8 cellular contexts compared by ENCODE assay signal in genomic region chr1:40530735-40531380, GRCh38. TPM values are rescaled to one million over a fixed set of nuclear protein-coding genes. Genes with fewer than 3 reads are reported as not detected.
DNase-seq lines count a peak whose midpoint lies in the region; ATAC-seq and TF ChIP-seq lines count a peak whose summit lies in the region.

No MANE protein-coding gene starts in this region.

- H3K27me3 Mint-ChIP-seq in activated naive CD8-positive, alpha-beta T cell treated with anti-CD3 and anti-CD28 coated beads, Interleukin-2, amount 50 U/mL, for 24 hours, result peaks cover 19% of the 10 kb centered on the region

- H3K4me3 Mint-ChIP-seq in activated naive CD8-positive, alpha-beta T cell treated with anti-CD3 and anti-CD28 coated beads, Interleukin-2, amount 50 U/mL, for 24 hours, result peak overlapping the region; percentile 94

- CTCF ChIA-PET in GM10248 (lab: Yijun Ruan, JAX), result interaction anchor here (1.2 to 2.8 kb wide), 6 partner anchors 10 to 422 kb away, joined by 3 to 24 read pairs (median 5); no protein-coding TSS in a partner anchor

- TF ChIP-seq POLR2A in stomach (IDR thresholded peaks at IDR 0.05), result no peak

- H3K4me1 ChIP-seq in iPS-20b (ENCODE audit: insufficient read depth, low read length) (no peaks in the 10 kb centered on the region), stomach (peaks cover 6 to 23% (median 14%) of the 10 kb centered on the region in 4 donors)

- H3K4me3 ChIP-seq in iPS-20b (ENCODE audit: low read length) (peak overlapping the region; percentile 81), stomach (peak overlapping the region; percentile 61 to 74 (median 68))

- H3K27me3 ChIP-seq in iPS-20b (ENCODE audit: insufficient read depth, low read length) (no peaks in the 10 kb centered on the region), stomach (no peaks in the 10 kb centered on the region)

- no peak for TF ChIP-seq CTCF in GM10248 (IDR thresholded peaks at IDR 0.05; ENCODE audit: control extremely low read depth, extremely low read depth, low read depth, missing control alignments)
- TF ChIP-seq CTCF in stomach (IDR thresholded peaks at IDR 0.05), result no peak

- peaks cover 23% of the 10 kb centered on the region for H3K9me3 Mint-ChIP-seq in activated naive CD8-positive, alpha-beta T cell treated with anti-CD3 and anti-CD28 coated beads, Interleukin-2, amount 50 U/mL, for 24 hours

- POLR2A ChIA-PET in GM10248 (lab: Yijun Ruan, JAX), result interaction anchor here (1.0 kb wide), 1 partner anchor 22 kb away, joined by 3 read pairs; the partner anchor contains the start of gene EXO5

- no peak for TF ChIP-seq EP300 in stomach (IDR thresholded peaks at IDR 0.05)

- H3K4me1 Mint-ChIP-seq in activated naive CD8-positive, alpha-beta T cell treated with anti-CD3 and anti-CD28 coated beads, Interleukin-2, amount 50 U/mL, for 24 hours, result peaks cover 25% of the 10 kb centered on the region

- intact Hi-C loops in stomach (cut with DNase I; ENCODE audit: low total_unique reads), result no loop called here
- intact Hi-C loops in posterior cingulate gyrus (cut with DNase I), result no loop called here

- WGBS in stomach, 5 donors, result 25 to 43% (median 30%) methylated on average over 5 of the region's 5 CpGs

- ATAC-seq in HG03175 (IDR thresholded peaks at IDR 0.05; ENCODE audit: unreplicated experiment) (peak; percentile 7), GM18861 (IDR thresholded peaks at IDR 0.05; ENCODE audit: unreplicated experiment) (no peak)
- ATAC-seq in activated naive CD8-positive, alpha-beta T cell treated with anti-CD3 and anti-CD28 coated beads, Interleukin-2, amount 50 U/mL, for 24 hours, result no peak

- H3K9ac ChIP-seq in iPS-20b (ENCODE audit: low read depth, low read length), result peak overlapping the region; percentile 86; the same call in 1 of the 2 replicates

- H3K36me3 Mint-ChIP-seq in activated naive CD8-positive, alpha-beta T cell treated with anti-CD3 and anti-CD28 coated beads, Interleukin-2, amount 50 U/mL, for 24 hours (ENCODE audit: low read depth), result peaks cover 26% of the 10 kb centered on the region

- peak; percentile 19 for DNase-seq in GM10248 (ENCODE audit: extremely low spot score)
- no peak for DNase-seq in activated naive CD8-positive, alpha-beta T cell treated with anti-CD3 and anti-CD28 coated beads, Interleukin-2, amount 50 U/mL, for 24 hours
- DNase-seq in stomach, result no peak
- no peak for DNase-seq in DMS79 (lab: John Stamatoyannopoulos, UW)
- no peak for DNase-seq in posterior cingulate gyrus

- H3K27ac ChIP-seq in iPS-20b (ENCODE audit: low read length), result peak overlapping the region; percentile 54
- peak overlapping the region in 4 of 5 donors; percentile 77 to 89 (median 86) for H3K27ac ChIP-seq in stomach

- peaks cover 4% of the 10 kb centered on the region for H3K9me3 ChIP-seq in iPS-20b (ENCODE audit: insufficient read depth, low read depth, low read length)
- peaks cover 0 to 7% (median 3%) of the 10 kb centered on the region in 4 donors for H3K9me3 ChIP-seq in stomach

- H3K36me3 ChIP-seq in iPS-20b (ENCODE audit: insufficient read depth, low read depth, low read length) (0 out of 2 replicates have a peak, but pooled peaks cover 4% of the 10 kb centered on the region), stomach (no peaks in the 10 kb centered on the region)

- peak overlapping the region; percentile 93 for H3K27ac Mint-ChIP-seq in activated naive CD8-positive, alpha-beta T cell treated with anti-CD3 and anti-CD28 coated beads, Interleukin-2, amount 50 U/mL, for 24 hours

RNA-seq across cellular contexts. Expression of gene ZNF684, which starts 0.6 kb away (rescaled TPM):
- 10 to 100 TPM in 1 of 5 donors, 1 to 10 TPM in 3, not detected in 1; 3.9 to 15.6 (median 7.7) TPM for total RNA-seq in stomach
- 1 to 10 TPM; 2.2 to 2.7 (median 2.5) TPM for polyA plus RNA-seq in stomach

RNA-seq across cellular contexts. Expression of gene EXO5, which starts 22.3 kb away (rescaled TPM):
- total RNA-seq in stomach, result 1 to 10 TPM in 4 of 5 donors, under 1 TPM in 1; 0.45 to 9.0 (median 6.1) TPM
- polyA plus RNA-seq in stomach, result 1 to 10 TPM; 2.7 to 6.1 (median 3.6) TPM

RNA-seq across cellular contexts. Expression of gene ZFP69, which starts 53.8 kb away (rescaled TPM):
- 10 to 100 TPM in 1 of 5 donors, 1 to 10 TPM in 4; 1.3 to 34.4 (median 3.1) TPM for total RNA-seq in stomach
- 1 to 10 TPM; 1.2 to 2.6 (median 2.3) TPM for polyA plus RNA-seq in stomach
